8 cellular contexts compared by ENCODE assay signal in the genomic region with DNA sequence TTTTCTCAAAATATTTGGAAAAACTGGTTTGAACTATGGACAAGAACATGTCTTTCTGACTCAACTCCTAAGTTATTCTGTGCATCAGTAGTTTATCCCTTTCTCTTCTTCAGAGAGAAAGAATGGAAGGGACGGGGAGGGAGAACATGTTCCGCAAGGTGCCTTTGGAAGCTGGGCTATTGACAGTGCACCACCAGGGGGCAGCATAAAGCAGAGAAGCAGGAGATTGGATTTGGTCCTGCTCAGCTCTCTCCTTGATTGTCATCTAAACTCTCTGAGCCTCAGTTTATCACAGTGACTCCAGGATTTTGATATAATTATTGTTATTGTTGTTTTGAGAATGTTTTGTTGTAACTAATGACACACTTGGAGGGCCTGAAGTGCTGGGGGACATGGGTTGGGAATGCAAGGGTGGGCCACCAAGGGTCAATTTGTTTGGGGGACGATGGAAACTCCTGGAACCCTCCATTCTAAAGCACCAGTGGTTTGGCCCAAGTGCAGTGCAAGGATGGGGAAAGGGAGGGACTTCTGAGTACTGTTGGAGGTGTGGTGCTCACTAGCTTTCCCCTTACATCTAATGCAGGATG. TPM values are rescaled to one million over a fixed set of nuclear protein-coding genes. Genes with fewer than 3 reads are reported as not detected.
A peak's percentile ranks its signal among the peaks of the same experiment; 100 is the strongest.
DNase-seq lines count a peak whose midpoint lies in the region; ATAC-seq and TF ChIP-seq lines count a peak whose summit lies in the region.

No MANE protein-coding gene starts in this region.

- H3K36me3 ChIP-seq in kidney epithelial cell (ENCODE audit: control insufficient read depth, insufficient read depth, low read length): no peaks in the 10 kb centered on the region

- DNase-seq in EL: peak; percentile 69
- peak; percentile 29 for DNase-seq in NCI-H2171 treated with DMSO at 0.1 percent for 48 hours (lab: John Stamatoyannopoulos, UW)
- DNase-seq in activated CD4-positive, CD25-positive, alpha-beta regulatory T cell (lab: John Stamatoyannopoulos, UW): peak; percentile 47 to 82 (median 74)
- peak; percentile 51 for DNase-seq in central memory CD4-positive, alpha-beta T cell
- DNase-seq in kidney epithelial cell (ENCODE audit: low read depth): peak; percentile 32
- DNase-seq in stimulated activated CD4-positive, alpha-beta T cell treated with anti-CD3 and anti-CD28 coated beads, Interleukin-2, amount 100 ng/mL, for 4 hours (ENCODE audit: low read depth): peak; percentile 65

- no peak for TF ChIP-seq POLR2A in GM18505 (IDR thresholded peaks at IDR 0.05; ENCODE audit: borderline replicate concordance, extremely low read depth, insufficient read depth, insufficient read length)

- peak; percentile 84 for TF ChIP-seq CTCF in kidney epithelial cell (IDR thresholded peaks at IDR 0.05; ENCODE audit: insufficient read depth, low read length, poor library complexity, severe bottlenecking)

- H3K27me3 ChIP-seq in kidney epithelial cell (ENCODE audit: control insufficient read depth, insufficient read depth, low read length): no peaks in the 10 kb centered on the region

- no peak overlapping the region for H3K4me3 ChIP-seq in kidney epithelial cell (ENCODE audit: low read depth, low read length)

- ATAC-seq in HG02678 (IDR thresholded peaks at IDR 0.05; ENCODE audit: unreplicated experiment): peak; percentile 64
- ATAC-seq in GM18505 (IDR thresholded peaks at IDR 0.05; ENCODE audit: unreplicated experiment): no peak

RNA-seq across cellular contexts. Expression of a gene that starts 45.3 kb away (rescaled TPM):
- 69.9 and 73.2 TPM in 2 replicates for total RNA-seq in kidney epithelial cell
